1 cellular context compared by ENCODE assay signal in genomic region chr11:73402834-73403185, GRCh38.
A peak's percentile ranks its signal among the peaks of the same experiment; 100 is the strongest.
TF ChIP-seq lines count a peak whose summit lies in the region.

No MANE protein-coding gene starts in this region.

TF ChIP-seq in K562, 482 proteins besides CTCF, POLR2A, EP300 and RAD21 (continued from another document):
- TF ChIP-seq SRSF1 (IDR thresholded peaks at IDR 0.05; ENCODE audit: low read depth, low read length) (no peak), AFF4 (CRISPR knock-in tag; IDR thresholded peaks at IDR 0.05) (no peak), DACH1 (IDR thresholded peaks at IDR 0.05; ENCODE audit: partially characterized antibody) (no peak), CTCFL (IDR thresholded peaks at IDR 0.05; ENCODE audit: borderline replicate concordance, insufficient read depth, low read depth, low read length, poor library complexity, severe bottlenecking) (peak; percentile 11), BCOR (IDR thresholded peaks at IDR 0.05) (0 out of 2 replicates have a peak, but pooled peaks have one; percentile 16), ZFP36 (IDR thresholded peaks at IDR 0.05; ENCODE audit: low read depth, low read length, partially characterized antibody) (peak; percentile 76)
TF ChIP-seq in K562: peak in this region for 3.
